ENCODE assay signal across 15 cellular contexts in genomic region chr12:50732591-50732990, GRCh38. TPM values are rescaled to one million over a fixed set of nuclear protein-coding genes. Genes with fewer than 3 reads are reported as not detected.
DNase-seq lines count a peak whose midpoint lies in the region; ATAC-seq, FAIRE-seq and TF ChIP-seq lines count a peak whose summit lies in the region.
"Had no signal": no experiment of that assay in that cellular context is flagged by ENCODE, and none has a peak within 500 bp of the region (broad histone marks: within the 10 kb centered on the region; RNA-seq: fewer than 3 reads in every experiment).

No MANE protein-coding gene starts in this region.

- no peaks in the 10 kb centered on the region for H3K79me2 ChIP-seq in SK-N-SH (ENCODE audit: insufficient read depth)

- no peaks in the 10 kb centered on the region for H3K27me3 ChIP-seq in SK-N-SH (ENCODE audit: insufficient read depth)
- H3K27me3 ChIP-seq: stomach had no signal

- no peak overlapping the region for H2AFZ ChIP-seq in SK-N-SH (ENCODE audit: low read depth)

- H3K9ac ChIP-seq in SK-N-SH, result no peak overlapping the region

- no peaks in the 10 kb centered on the region for H3K9me2 ChIP-seq in SK-N-SH

- no peak overlapping the region for H3K27ac ChIP-seq in SK-N-SH (ENCODE audit: low read depth in 2 of 2, low read length in 1 of 2)
- H3K27ac ChIP-seq: prostate gland, stomach had no signal

- no peak for TF ChIP-seq CTCF in SK-N-SH (IDR thresholded peaks at IDR 0.05)

- DNase-seq in SK-N-SH, result no peak
- peak; percentile 83 for DNase-seq in RKO (ENCODE audit: low spot score)
- DNase-seq in fibroblast of gingiva (ENCODE audit: low read depth), result peak; percentile 83
- peak; percentile 63 for DNase-seq in stromal cell of bone marrow (ENCODE audit: low read depth)
- DNase-seq in urothelium cell line (ENCODE audit: low spot score), result no peak
- DNase-seq: 8988T; activated CD4-positive, alpha-beta memory T cell treated with anti-CD3 and anti-CD28 coated beads, Interleukin-2, amount 10 ng/mL, durations not matched to agents 7 days and 5 days; NCI-H187; stimulated activated CD4-positive, alpha-beta T cell treated with anti-CD3 and anti-CD28 coated beads, Interleukin-4, amount 100 ng/mL, for 1 hour; stomach had no signal

- ATAC-seq in SK-N-SH treated with all-trans-retinoic acid at 6 μM for 48 hours, result no peak
- ATAC-seq in GM21360 (IDR thresholded peaks at IDR 0.05; ENCODE audit: unreplicated experiment), result no peak
- ATAC-seq in GM18873 (IDR thresholded peaks at IDR 0.05; ENCODE audit: low FRiP score, unreplicated experiment), result no peak
- ATAC-seq: activated naive CD4-positive, alpha-beta T cell treated with anti-CD3 and anti-CD28 coated beads, Interleukin-2, amount 50 U/mL, for 72 hours had no signal

- no peak for TF ChIP-seq EP300 in SK-N-SH (IDR thresholded peaks at IDR 0.05; ENCODE audit: borderline replicate concordance in 1 of 2, low read depth in 1 of 2, low read length in 1 of 2)

- no peak overlapping the region for H3K4me3 ChIP-seq in SK-N-SH (ENCODE audit: low read depth in 2 of 2, low read length in 1 of 2)
- H3K4me3 ChIP-seq: prostate gland, stomach had no signal

- no peaks in the 10 kb centered on the region for H3F3A ChIP-seq in SK-N-SH (replicated peaks; ENCODE audit: insufficient read depth)

- no peaks in the 10 kb centered on the region for H3K9me3 ChIP-seq in SK-N-SH
- H3K9me3 ChIP-seq: prostate gland, stomach had no signal

- H3K4me2 ChIP-seq in SK-N-SH, result no peak overlapping the region

- H4K20me1 ChIP-seq in SK-N-SH (ENCODE audit: insufficient read depth), result no peaks in the 10 kb centered on the region

- POLR2A ChIA-PET in SK-N-SH (lab: Yijun Ruan, JAX), result no interaction called here

- no peak for TF ChIP-seq RAD21 in SK-N-SH (IDR thresholded peaks at IDR 0.05; ENCODE audit: low read length)

- CTCF ChIA-PET in SK-N-SH (lab: Yijun Ruan, JAX), result interaction anchor here (3.0 kb wide), 1 partner anchor 228 kb away, joined by 14 read pairs; the partner anchor contains the start of gene DIP2B

- H3K4me1 ChIP-seq in SK-N-SH (ENCODE audit: control insufficient read depth in 1 of 2, insufficient read depth in 2 of 2, low read depth in 1 of 2, low read length in 1 of 2), result no peaks in the 10 kb centered on the region; a peak in 1 of 4 replicates
- H3K4me1 ChIP-seq: prostate gland, stomach had no signal

- no peak for FAIRE-seq in urothelium cell line (lab: Jason Lieb, UNC)

- H3K36me3 ChIP-seq in SK-N-SH (replicated peaks in 1 of 2; ENCODE audit: control insufficient read depth in 1 of 2, insufficient read depth in 2 of 2, low read length in 1 of 2), result peaks cover 24 to 40% of the 10 kb centered on the region in 2 experiments

- 65% methylated on average over 9 of the region's 9 CpGs for WGBS in SK-N-SH (ENCODE audit: low lambda C conversion rate)

TF ChIP-seq in SK-N-SH, 30 proteins besides CTCF, POLR2A, EP300 and RAD21:
- TF ChIP-seq FOSL2 (IDR thresholded peaks at IDR 0.05; ENCODE audit: borderline replicate concordance, low read depth) (peak; percentile 41; the same call in 1 of the 2 replicates), NFIC (IDR thresholded peaks at IDR 0.05; ENCODE audit: borderline replicate concordance) (no peak)

TF ChIP-seq in SK-N-SH treated with all-trans-retinoic acid at 6 μM for 48 hours, 23 proteins besides CTCF, POLR2A, EP300 and RAD21:
- TF ChIP-seq RARB (CRISPR knock-in tag; IDR thresholded peaks at IDR 0.05), result no peak
- TF ChIP-seq ISL1 (CRISPR knock-in tag; IDR thresholded peaks at IDR 0.05), result no peak
- TF ChIP-seq GLIS3 (CRISPR knock-in tag; IDR thresholded peaks at IDR 0.05), result no peak
- TF ChIP-seq, protein P1, sequence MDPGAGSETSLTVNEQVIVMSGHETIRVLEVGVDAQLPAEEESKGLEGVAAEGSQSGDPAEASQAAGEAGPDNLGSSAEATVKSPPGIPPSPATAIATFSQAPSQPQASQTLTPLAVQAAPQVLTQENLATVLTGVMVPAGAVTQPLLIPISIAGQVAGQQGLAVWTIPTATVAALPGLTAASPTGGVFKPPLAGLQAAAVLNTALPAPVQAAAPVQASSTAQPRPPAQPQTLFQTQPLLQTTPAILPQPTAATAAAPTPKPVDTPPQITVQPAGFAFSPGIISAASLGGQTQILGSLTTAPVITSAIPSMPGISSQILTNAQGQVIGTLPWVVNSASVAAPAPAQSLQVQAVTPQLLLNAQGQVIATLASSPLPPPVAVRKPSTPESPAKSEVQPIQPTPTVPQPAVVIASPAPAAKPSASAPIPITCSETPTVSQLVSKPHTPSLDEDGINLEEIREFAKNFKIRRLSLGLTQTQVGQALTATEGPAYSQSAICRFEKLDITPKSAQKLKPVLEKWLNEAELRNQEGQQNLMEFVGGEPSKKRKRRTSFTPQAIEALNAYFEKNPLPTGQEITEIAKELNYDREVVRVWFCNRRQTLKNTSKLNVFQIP (CRISPR knock-in tag; IDR thresholded peaks at IDR 0.05; ENCODE audit: borderline replicate concordance, low read depth), result no peak
- TF ChIP-seq BACH2 (CRISPR knock-in tag; IDR thresholded peaks at IDR 0.05; ENCODE audit: borderline replicate concordance), result no peak
- no peak for TF ChIP-seq CSDC2 (CRISPR knock-in tag; IDR thresholded peaks at IDR 0.05)
- TF ChIP-seq, protein P2, sequence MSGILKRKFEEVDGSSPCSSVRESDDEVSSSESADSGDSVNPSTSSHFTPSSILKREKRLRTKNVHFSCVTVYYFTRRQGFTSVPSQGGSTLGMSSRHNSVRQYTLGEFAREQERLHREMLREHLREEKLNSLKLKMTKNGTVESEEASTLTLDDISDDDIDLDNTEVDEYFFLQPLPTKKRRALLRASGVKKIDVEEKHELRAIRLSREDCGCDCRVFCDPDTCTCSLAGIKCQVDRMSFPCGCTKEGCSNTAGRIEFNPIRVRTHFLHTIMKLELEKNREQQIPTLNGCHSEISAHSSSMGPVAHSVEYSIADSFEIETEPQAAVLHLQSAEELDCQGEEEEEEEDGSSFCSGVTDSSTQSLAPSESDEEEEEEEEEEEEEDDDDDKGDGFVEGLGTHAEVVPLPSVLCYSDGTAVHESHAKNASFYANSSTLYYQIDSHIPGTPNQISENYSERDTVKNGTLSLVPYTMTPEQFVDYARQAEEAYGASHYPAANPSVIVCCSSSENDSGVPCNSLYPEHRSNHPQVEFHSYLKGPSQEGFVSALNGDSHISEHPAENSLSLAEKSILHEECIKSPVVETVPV (CRISPR knock-in tag; IDR thresholded peaks at IDR 0.05), result no peak
- TF ChIP-seq, protein P3, sequence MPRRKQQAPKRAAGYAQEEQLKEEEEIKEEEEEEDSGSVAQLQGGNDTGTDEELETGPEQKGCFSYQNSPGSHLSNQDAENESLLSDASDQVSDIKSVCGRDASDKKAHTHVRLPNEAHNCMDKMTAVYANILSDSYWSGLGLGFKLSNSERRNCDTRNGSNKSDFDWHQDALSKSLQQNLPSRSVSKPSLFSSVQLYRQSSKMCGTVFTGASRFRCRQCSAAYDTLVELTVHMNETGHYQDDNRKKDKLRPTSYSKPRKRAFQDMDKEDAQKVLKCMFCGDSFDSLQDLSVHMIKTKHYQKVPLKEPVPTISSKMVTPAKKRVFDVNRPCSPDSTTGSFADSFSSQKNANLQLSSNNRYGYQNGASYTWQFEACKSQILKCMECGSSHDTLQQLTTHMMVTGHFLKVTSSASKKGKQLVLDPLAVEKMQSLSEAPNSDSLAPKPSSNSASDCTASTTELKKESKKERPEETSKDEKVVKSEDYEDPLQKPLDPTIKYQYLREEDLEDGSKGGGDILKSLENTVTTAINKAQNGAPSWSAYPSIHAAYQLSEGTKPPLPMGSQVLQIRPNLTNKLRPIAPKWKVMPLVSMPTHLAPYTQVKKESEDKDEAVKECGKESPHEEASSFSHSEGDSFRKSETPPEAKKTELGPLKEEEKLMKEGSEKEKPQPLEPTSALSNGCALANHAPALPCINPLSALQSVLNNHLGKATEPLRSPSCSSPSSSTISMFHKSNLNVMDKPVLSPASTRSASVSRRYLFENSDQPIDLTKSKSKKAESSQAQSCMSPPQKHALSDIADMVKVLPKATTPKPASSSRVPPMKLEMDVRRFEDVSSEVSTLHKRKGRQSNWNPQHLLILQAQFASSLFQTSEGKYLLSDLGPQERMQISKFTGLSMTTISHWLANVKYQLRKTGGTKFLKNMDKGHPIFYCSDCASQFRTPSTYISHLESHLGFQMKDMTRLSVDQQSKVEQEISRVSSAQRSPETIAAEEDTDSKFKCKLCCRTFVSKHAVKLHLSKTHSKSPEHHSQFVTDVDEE (CRISPR knock-in tag; IDR thresholded peaks at IDR 0.05), result no peak
- TF ChIP-seq ARNTL (CRISPR knock-in tag; IDR thresholded peaks at IDR 0.05; ENCODE audit: borderline replicate concordance, low read depth), result no peak
- TF ChIP-seq PPARA (CRISPR knock-in tag; IDR thresholded peaks at IDR 0.05; ENCODE audit: borderline replicate concordance), result no peak
- no peak for TF ChIP-seq SNAI2 (CRISPR knock-in tag; IDR thresholded peaks at IDR 0.05)
- no peak for TF ChIP-seq ZFP30 (CRISPR knock-in tag; IDR thresholded peaks at IDR 0.05)
- no peak for TF ChIP-seq ZFP3 (CRISPR knock-in tag; IDR thresholded peaks at IDR 0.05)
- TF ChIP-seq TCF4 (CRISPR knock-in tag; IDR thresholded peaks at IDR 0.05; ENCODE audit: borderline replicate concordance), result no peak
- TF ChIP-seq ZNF70 (CRISPR knock-in tag; IDR thresholded peaks at IDR 0.05), result no peak
- TF ChIP-seq OSR1 (CRISPR knock-in tag; IDR thresholded peaks at IDR 0.05), result no peak
- TF ChIP-seq ZNF565 (CRISPR knock-in tag; conservative IDR thresholded peaks at IDR 0.05; ENCODE audit: low read depth), result no peak
- TF ChIP-seq ZC3H10 (CRISPR knock-in tag; IDR thresholded peaks at IDR 0.05), result no peak
TF ChIP-seq in SK-N-SH treated with all-trans-retinoic acid at 6 μM for 48 hours: peak in this region for 0.

RNA-seq across cellular contexts. Expression of gene ATF1, which starts 31.3 kb away (rescaled TPM):
- 25.0 and 34.2 TPM in 2 replicates for polyA plus RNA-seq in SK-N-SH (2012; rRNA removed)
- polyA plus RNA-seq in SK-N-SH (2012; cell fraction: cytosol; rRNA removed), result 24.0 and 24.6 TPM in 2 replicates
- polyA plus RNA-seq in SK-N-SH (2012; cell fraction: nucleus; rRNA removed), result 14.2 and 21.5 TPM in 2 replicates

Comparison
In these comparisons a context has a peak if more than half of its experiments do, and no peak if none do; other contexts are left out.
1. DNase-seq: peak in RKO (single experiment), fibroblast of gingiva (single experiment) and stromal cell of bone marrow (single experiment); none in SK-N-SH (single experiment) and urothelium cell line (single experiment).